9 cellular contexts compared by ENCODE assay signal in the genomic region with DNA sequence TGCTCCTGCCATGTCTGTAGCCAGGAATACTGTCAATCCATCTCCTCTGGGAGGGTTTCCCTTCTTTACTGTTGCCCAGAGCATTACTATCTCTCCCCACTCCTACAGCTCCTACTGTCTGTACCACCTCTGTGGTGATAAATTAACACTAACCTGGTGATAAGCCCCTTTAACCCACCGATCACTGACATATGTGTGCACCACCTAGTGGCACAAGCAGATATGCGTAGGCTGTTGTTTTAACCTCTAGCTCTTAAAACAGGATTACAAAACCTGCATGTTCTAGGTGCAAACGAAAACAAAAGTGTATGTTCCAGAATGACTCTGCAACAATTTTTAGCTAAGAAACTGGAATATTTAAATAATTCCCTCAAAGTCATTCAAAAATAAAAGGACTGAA.
DNase-seq lines count a peak whose midpoint lies in the region; ATAC-seq, FAIRE-seq and TF ChIP-seq lines count a peak whose summit lies in the region.
"Had no signal": no experiment of that assay in that cellular context is flagged by ENCODE, and none has a peak within 500 bp of the region (broad histone marks: within the 10 kb centered on the region; RNA-seq: fewer than 3 reads in every experiment).

No MANE protein-coding gene starts in this region.

- no peak overlapping the region for H3K9ac ChIP-seq in GM12878 (ENCODE audit: control insufficient read depth, insufficient read depth, low read length)

- 0% methylated on average over 3 of the region's 3 CpGs for WGBS in GM12878 (ENCODE audit: insufficient coverage, insufficient replicate concordance, low lambda C conversion rate, missing lambda C conversion rate)

- ATAC-seq in HG03521 (IDR thresholded peaks at IDR 0.05; ENCODE audit: unreplicated experiment) (peak; percentile 51), GM12878 (peak; percentile 72)

- peaks cover 2% of the 10 kb centered on the region for H3K4me1 ChIP-seq in cardiac muscle cell (ENCODE audit: low read depth)
- no peaks in the 10 kb centered on the region for H3K4me1 ChIP-seq in right atrium auricular region
- no peaks in the 10 kb centered on the region for H3K4me1 ChIP-seq in GM12878 (ENCODE audit: control insufficient read depth, insufficient read depth, low read length)

- SMC1A ChIA-PET in GM12878 (lab: Charles Lee; ENCODE audit: uncharacterized antibody, unreplicated experiment) = interaction anchor here (0.6 to 1.0 kb wide), 2 partner anchors 193 to 477 kb away, joined by 3 to 4 read pairs; no protein-coding TSS in a partner anchor

- H3K9me3 ChIP-seq in cardiac muscle cell (ENCODE audit: low read depth) (no peaks in the 10 kb centered on the region), right atrium auricular region (no peaks in the 10 kb centered on the region), GM12878 (replicated peaks; ENCODE audit: control insufficient read depth, insufficient read depth, low read length) (no peaks in the 10 kb centered on the region)

- H2AFZ ChIP-seq in GM12878 (ENCODE audit: control insufficient read depth, low read depth, low read length) = no peak overlapping the region

- H3K27me3 ChIP-seq in cardiac muscle cell (no peaks in the 10 kb centered on the region), right atrium auricular region (no peaks in the 10 kb centered on the region), GM12878 (replicated peaks in 1 of 2; ENCODE audit: control insufficient read depth in 2 of 2, insufficient read depth in 2 of 2, low read length in 1 of 2) (no peaks in the 10 kb centered on the region)

- CTCF ChIA-PET in GM12878 (lab: Yijun Ruan, JAX) = interaction anchor here (0.8 to 1.3 kb wide), 9 partner anchors 8 to 297 kb away, joined by 3 to 6 read pairs (median 3); no protein-coding TSS in a partner anchor
- CTCF ChIA-PET in activated naive CD4-positive, alpha-beta T cell treated with anti-CD3 and anti-CD28 coated beads, Interleukin-2, amount 10 ng/mL, durations not matched to agents 7 days and 5 days (lab: Charles Lee) = interaction anchor here (0.9 to 1.4 kb wide), 4 partner anchors 8 to 78 kb away, joined by 3 to 5 read pairs (median 4); no protein-coding TSS in a partner anchor

- RAD21 ChIA-PET in GM12878 (lab: Charles Lee; ENCODE audit: unreplicated experiment) = interaction anchor here (1.4 kb wide), 1 partner anchor 12 kb away, joined by 3 read pairs; no protein-coding TSS in a partner anchor

- BruUV-seq in GM12878 (replicated peaks; lab: Mats Ljungman, UMichigan) = no TSS peak

- H3K36me3 ChIP-seq in cardiac muscle cell (no peaks in the 10 kb centered on the region), right atrium auricular region (no peaks in the 10 kb centered on the region), GM12878 (ENCODE audit: control insufficient read depth in 2 of 2, insufficient read depth in 2 of 2, low read length in 1 of 2) (no peaks in the 10 kb centered on the region)

- TF ChIP-seq POLR2A in GM12878 (IDR thresholded peaks at IDR 0.05; ENCODE audit: low read depth, low read length) = no peak

- no peak for TF ChIP-seq EP300 in GM12878 (IDR thresholded peaks at IDR 0.05; ENCODE audit: borderline replicate concordance in 1 of 2, control insufficient read depth in 1 of 2, low read depth in 2 of 2, low read length in 2 of 2)

- TF ChIP-seq CTCF in cardiac muscle cell (IDR thresholded peaks at IDR 0.05; ENCODE audit: low read depth, low read length) (peak; percentile 65), right atrium auricular region (IDR thresholded peaks at IDR 0.05) (peak in 1 of 2 donors; percentile 52), GM12878 (IDR thresholded peaks at IDR 0.05 in 2 of 3, conservative IDR thresholded peaks at IDR 0.05 in 1 of 3; ENCODE audit: control insufficient read depth in 2 of 3, extremely low read depth in 1 of 3, insufficient read depth in 1 of 3, low read depth in 3 of 3, low read length in 3 of 3) (peak; percentile 26 to 69 (median 54); a peak in 5 of 6 replicates)

- no peak overlapping the region for H3K27ac Mint-ChIP-seq in activated naive CD4-positive, alpha-beta T cell treated with anti-CD3 and anti-CD28 coated beads, Interleukin-2, amount 10 ng/mL, durations not matched to agents 7 days and 5 days

- no peaks in the 10 kb centered on the region for H3K36me3 Mint-ChIP-seq in activated naive CD4-positive, alpha-beta T cell treated with anti-CD3 and anti-CD28 coated beads, Interleukin-2, amount 10 ng/mL, durations not matched to agents 7 days and 5 days

- H3K4me3 ChIP-seq in cardiac muscle cell (no peak overlapping the region), right atrium auricular region (no peak overlapping the region), GM12878 (no peak overlapping the region)
- H3K4me3 ChIP-seq: skin epidermis had no signal

- H3K4me3 Mint-ChIP-seq in activated naive CD4-positive, alpha-beta T cell treated with anti-CD3 and anti-CD28 coated beads, Interleukin-2, amount 10 ng/mL, durations not matched to agents 7 days and 5 days = no peak overlapping the region

- H3K79me2 ChIP-seq in GM12878 (ENCODE audit: control insufficient read depth, insufficient read depth, low read length) = no peaks in the 10 kb centered on the region

- no peak overlapping the region for H3K4me2 ChIP-seq in GM12878 (ENCODE audit: control insufficient read depth, insufficient read depth)

- H3K27ac ChIP-seq in cardiac muscle cell (no peak overlapping the region), right atrium auricular region (no peak overlapping the region), GM12878 (ENCODE audit: control insufficient read depth, insufficient read depth) (no peak overlapping the region), substantia nigra (ENCODE audit: low read depth, low read length, poor library complexity, severe bottlenecking) (no peak overlapping the region)

- no peaks in the 10 kb centered on the region for H3K9me3 Mint-ChIP-seq in activated naive CD4-positive, alpha-beta T cell treated with anti-CD3 and anti-CD28 coated beads, Interleukin-2, amount 10 ng/mL, durations not matched to agents 7 days and 5 days

- no peaks in the 10 kb centered on the region for H3K4me1 Mint-ChIP-seq in activated naive CD4-positive, alpha-beta T cell treated with anti-CD3 and anti-CD28 coated beads, Interleukin-2, amount 10 ng/mL, durations not matched to agents 7 days and 5 days

- peak; percentile 22 to 35 for DNase-seq in cardiac muscle cell (ENCODE audit: low read depth in 1 of 2, low spot score in 1 of 2)
- DNase-seq in right atrium auricular region (ENCODE audit: low spot score) = no peak
- DNase-seq in GM12878 (ENCODE audit: low read depth, low spot score) = no peak
- peak; percentile 27 for DNase-seq in stimulated activated CD8-positive, alpha-beta memory T cell treated with anti-CD3 and anti-CD28 coated beads, Interleukin-4, amount 100 ng/mL, for 48 hours
- DNase-seq in substantia nigra (lab: John Stamatoyannopoulos, UW) = no peak
- DNase-seq in NCI-H2196 treated with DMSO at 0.1 percent for 48 hours (lab: John Stamatoyannopoulos, UW; ENCODE audit: unreplicated experiment) = no peak
- DNase-seq in activated naive CD4-positive, alpha-beta T cell treated with anti-CD3 and anti-CD28 coated beads, Interleukin-2, amount 10 ng/mL, durations not matched to agents 7 days and 5 days = no peak

- peak; percentile 41 for TF ChIP-seq RAD21 in GM12878 (IDR thresholded peaks at IDR 0.05; ENCODE audit: insufficient read depth, low read depth, low read length)

- no peaks in the 10 kb centered on the region for H4K20me1 ChIP-seq in GM12878 (ENCODE audit: control insufficient read depth, insufficient read depth)

- POLR2A ChIA-PET in GM12878 (lab: Charles Lee) = no interaction called here

- in situ Hi-C loops in GM12878 (cut with MboI) = no loop called here

- peak; percentile 75 for FAIRE-seq in GM12878 (lab: Jason Lieb, UNC)

- H3K27me3 Mint-ChIP-seq in activated naive CD4-positive, alpha-beta T cell treated with anti-CD3 and anti-CD28 coated beads, Interleukin-2, amount 10 ng/mL, durations not matched to agents 7 days and 5 days = no peaks in the 10 kb centered on the region

- intact Hi-C loops in GM12878 (cut with micrococcal nuclease; ENCODE audit: unreplicated experiment) = loop anchor here (1.0 kb wide), 1 partner anchor 298 kb away; no protein-coding TSS in a partner anchor

TF ChIP-seq in GM12878, 131 proteins besides CTCF, POLR2A, EP300 and RAD21:
- TF ChIP-seq SMC3 (IDR thresholded peaks at IDR 0.05; ENCODE audit: borderline replicate concordance, low read length) (peak; percentile 22; the same call in 1 of the 2 replicates), SREBF2 (IDR thresholded peaks at IDR 0.05; ENCODE audit: low read length) (no peak)

Comparison
In these comparisons a context has a peak if more than half of its experiments do, and no peak if none do; other contexts are left out.
1. DNase-seq: peak in cardiac muscle cell (2 of 2) and stimulated activated CD8-positive, alpha-beta memory T cell treated with anti-CD3 and anti-CD28 coated beads, Interleukin-4, amount 100 ng/mL, for 48 hours (single experiment); none in right atrium auricular region (single experiment), GM12878 (single experiment), substantia nigra (0 of 49), NCI-H2196 treated with DMSO at 0.1 percent for 48 hours (single experiment) and activated naive CD4-positive, alpha-beta T cell treated with anti-CD3 and anti-CD28 coated beads, Interleukin-2, amount 10 ng/mL, durations not matched to agents 7 days and 5 days (single experiment).